ENCODE assay signal across 26 cellular contexts in the genomic region with DNA sequence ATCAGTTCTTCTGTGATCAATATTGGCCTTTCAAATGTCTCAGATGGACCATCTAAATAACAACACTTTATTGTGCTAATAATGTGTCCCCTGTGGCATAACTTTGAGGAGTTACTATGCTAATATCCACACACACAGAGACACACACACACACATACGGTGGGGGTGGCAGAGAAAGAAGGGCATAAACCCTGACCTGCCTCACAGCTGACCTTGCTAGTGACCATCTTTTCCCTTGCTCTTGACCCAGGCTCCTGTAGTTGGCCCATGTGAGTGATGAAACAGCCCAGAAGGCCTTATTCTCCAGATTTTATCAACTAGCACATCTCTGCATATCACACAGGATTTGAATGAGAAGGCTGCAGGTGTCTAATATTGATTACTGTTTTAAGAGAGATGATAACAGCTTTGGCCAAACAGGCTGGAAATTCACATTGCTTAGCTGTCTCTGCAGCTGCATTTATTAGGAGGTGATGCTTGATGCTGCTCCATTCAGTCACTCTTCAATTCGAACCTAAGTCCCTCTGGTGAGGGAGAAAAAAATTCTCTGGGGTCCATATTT.
"Had no signal": no experiment of that assay in that cellular context is flagged by ENCODE, and none has a peak within 500 bp of the region (broad histone marks: within the 10 kb centered on the region; RNA-seq: fewer than 3 reads in every experiment).

No MANE protein-coding gene starts in this region.

- H3K4me1 ChIP-seq: parathyroid adenoma, psoas muscle, sigmoid colon, stomach, thyroid gland, tibial nerve, upper lobe of left lung, uterus had no signal

- H3K36me3 ChIP-seq: neutrophil, right lobe of liver, sigmoid colon, stomach, thoracic aorta, thyroid gland, tibial nerve, upper lobe of left lung, uterus had no signal

- H3K9me3 ChIP-seq: neutrophil, psoas muscle, right lobe of liver, sigmoid colon, stomach, thoracic aorta, thyroid gland, tibial nerve, upper lobe of left lung, uterus had no signal

- H3K9ac ChIP-seq: parathyroid adenoma had no signal

- ATAC-seq: naive thymus-derived CD8-positive, alpha-beta T cell; psoas muscle; right cardiac atrium; stimulated activated effector memory CD8-positive, alpha-beta T cell treated with anti-CD3 and anti-CD28 coated beads, Interleukin-12 subunit alpha, Interleukin-12 subunit beta, amount 100 ng/mL, for 72 hours; stimulated activated naive B cell treated with anti-CD40 and anti-IgM and Interleukin-4, amounts not matched to agents 10 μg/mL and 1 μg/mL and 100 μg/mL, for 72 hours had no signal

- DNase-seq: naive B cell; naive thymus-derived CD8-positive, alpha-beta T cell; nephron progenitor cell; nucleus accumbens; posterior cingulate gyrus; psoas muscle; right cardiac atrium; sigmoid colon; small intestine; stimulated activated CD4-positive, alpha-beta T cell treated with anti-CD3 and anti-CD28 coated beads, Interleukin-15, amount 100 ng/mL, for 24 hours; stimulated activated CD4-positive, alpha-beta T cell treated with anti-CD3 and anti-CD28 coated beads, Interleukin-2, amount 100 ng/mL, for 24 hours; stimulated activated CD4-positive, alpha-beta T cell treated with anti-CD3 and anti-CD28 coated beads, Interleukin-2, amount 100 ng/mL, for 48 hours; stimulated activated CD4-positive, alpha-beta T cell treated with anti-CD3 and anti-CD28 coated beads, Interleukin-4, amount 100 ng/mL, for 24 hours; stimulated activated naive B cell treated with anti-CD40 and anti-IgM and Interleukin-4, amounts not matched to agents 10 μg/mL and 1 μg/mL and 100 μg/mL, for 72 hours; stimulated activated naive CD4-positive, alpha-beta T cell treated with Interleukin-2 at 50 U/mL for 16 hours; stomach; thyroid gland; trophoblast cell; upper lobe of left lung; uterus had no signal

- H3K79me2 ChIP-seq: parathyroid adenoma had no signal

- H2AFZ ChIP-seq: parathyroid adenoma had no signal

- FAIRE-seq: small intestine had no signal

- H3K4me3 ChIP-seq: psoas muscle, right lobe of liver, sigmoid colon, stomach, thoracic aorta, thyroid gland, tibial nerve, upper lobe of left lung, uterus had no signal

- H3K27ac ChIP-seq: neutrophil, parathyroid adenoma, psoas muscle, right lobe of liver, sigmoid colon, stomach, thoracic aorta, thyroid gland, tibial nerve, upper lobe of left lung, uterus had no signal

- H3K27me3 ChIP-seq: neutrophil, right lobe of liver, sigmoid colon, thyroid gland, tibial nerve, upper lobe of left lung, uterus had no signal
